Comparison of ENCODE assay signal across 1 cellular context in genomic region chr2:218389333-218390150, GRCh38.
TF ChIP-seq lines count a peak whose summit lies in the region.

No MANE protein-coding gene starts in this region.

TF ChIP-seq in HepG2, 621 proteins besides CTCF, POLR2A, EP300 and RAD21 (continued from another document and continues in another):
- TF ChIP-seq ZSCAN5A (CRISPR knock-in tag; IDR thresholded peaks at IDR 0.05; ENCODE audit: borderline replicate concordance) (no peak), ZNF263 (CRISPR knock-in tag; IDR thresholded peaks at IDR 0.05) (no peak; the same call in 1 of the 2 replicates), SIN3A (IDR thresholded peaks at IDR 0.05; ENCODE audit: borderline replicate concordance, low read depth, low read length) (no peak), BRCA1 (CRISPR knock-in tag; IDR thresholded peaks at IDR 0.05) (no peak), ZNF878 (CRISPR knock-in tag; IDR thresholded peaks at IDR 0.05) (no peak), ZNF318 (CRISPR knock-in tag; IDR thresholded peaks at IDR 0.05) (no peak), SIX4 (CRISPR knock-in tag; IDR thresholded peaks at IDR 0.05) (no peak), KAT2B (IDR thresholded peaks at IDR 0.05; ENCODE audit: borderline replicate concordance, low read depth, low read length) (no peak), ZFP1 (CRISPR knock-in tag; IDR thresholded peaks at IDR 0.05) (no peak), NR2C2 (CRISPR knock-in tag; IDR thresholded peaks at IDR 0.05; ENCODE audit: borderline replicate concordance) (no peak), KLF12 (CRISPR knock-in tag; IDR thresholded peaks at IDR 0.05; ENCODE audit: borderline replicate concordance) (no peak), CREB3 (CRISPR knock-in tag; IDR thresholded peaks at IDR 0.05) (no peak), AKAP8 (CRISPR knock-in tag; IDR thresholded peaks at IDR 0.05) (no peak), ZNF468 (CRISPR knock-in tag; IDR thresholded peaks at IDR 0.05) (no peak), PRPF4 (IDR thresholded peaks at IDR 0.05; ENCODE audit: low read depth, low read length, poor library complexity, severe bottlenecking) (no peak), IRF1 (CRISPR knock-in tag; IDR thresholded peaks at IDR 0.05; ENCODE audit: low read depth) (no peak), TARDBP (CRISPR knock-in tag; IDR thresholded peaks at IDR 0.05) (no peak), ZNF850 (CRISPR knock-in tag; conservative IDR thresholded peaks at IDR 0.05) (0 out of 2 replicates have a peak, but pooled peaks have one; percentile 51), NFE2 (CRISPR knock-in tag; IDR thresholded peaks at IDR 0.05) (no peak), RXRA (CRISPR knock-in tag; IDR thresholded peaks at IDR 0.05) (peak; percentile 32; the same call in 1 of the 2 replicates), CBFB (CRISPR knock-in tag; IDR thresholded peaks at IDR 0.05) (no peak), DPF2 (CRISPR knock-in tag; IDR thresholded peaks at IDR 0.05; ENCODE audit: borderline replicate concordance, low read depth) (no peak), ZFP36L2 (CRISPR knock-in tag; IDR thresholded peaks at IDR 0.05) (no peak), POGZ (CRISPR knock-in tag; IDR thresholded peaks at IDR 0.05) (no peak), ZNF597 (CRISPR knock-in tag; IDR thresholded peaks at IDR 0.05) (no peak), PAX8 (CRISPR knock-in tag; IDR thresholded peaks at IDR 0.05; ENCODE audit: borderline replicate concordance) (no peak), CBX2 (IDR thresholded peaks at IDR 0.05; ENCODE audit: low read depth, low read length) (no peak), CBX2 (CRISPR knock-in tag; IDR thresholded peaks at IDR 0.05; ENCODE audit: low read depth) (no peak), GTF2F1 (IDR thresholded peaks at IDR 0.05; ENCODE audit: low read length) (no peak)
- TF ChIP-seq, protein P1, sequence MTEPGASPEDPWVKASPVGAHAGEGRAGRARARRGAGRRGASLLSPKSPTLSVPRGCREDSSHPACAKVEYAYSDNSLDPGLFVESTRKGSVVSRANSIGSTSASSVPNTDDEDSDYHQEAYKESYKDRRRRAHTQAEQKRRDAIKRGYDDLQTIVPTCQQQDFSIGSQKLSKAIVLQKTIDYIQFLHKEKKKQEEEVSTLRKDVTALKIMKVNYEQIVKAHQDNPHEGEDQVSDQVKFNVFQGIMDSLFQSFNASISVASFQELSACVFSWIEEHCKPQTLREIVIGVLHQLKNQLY (CRISPR knock-in tag; IDR thresholded peaks at IDR 0.05): no peak; the same call in 1 of the 2 replicates
- TF ChIP-seq, protein P2, sequence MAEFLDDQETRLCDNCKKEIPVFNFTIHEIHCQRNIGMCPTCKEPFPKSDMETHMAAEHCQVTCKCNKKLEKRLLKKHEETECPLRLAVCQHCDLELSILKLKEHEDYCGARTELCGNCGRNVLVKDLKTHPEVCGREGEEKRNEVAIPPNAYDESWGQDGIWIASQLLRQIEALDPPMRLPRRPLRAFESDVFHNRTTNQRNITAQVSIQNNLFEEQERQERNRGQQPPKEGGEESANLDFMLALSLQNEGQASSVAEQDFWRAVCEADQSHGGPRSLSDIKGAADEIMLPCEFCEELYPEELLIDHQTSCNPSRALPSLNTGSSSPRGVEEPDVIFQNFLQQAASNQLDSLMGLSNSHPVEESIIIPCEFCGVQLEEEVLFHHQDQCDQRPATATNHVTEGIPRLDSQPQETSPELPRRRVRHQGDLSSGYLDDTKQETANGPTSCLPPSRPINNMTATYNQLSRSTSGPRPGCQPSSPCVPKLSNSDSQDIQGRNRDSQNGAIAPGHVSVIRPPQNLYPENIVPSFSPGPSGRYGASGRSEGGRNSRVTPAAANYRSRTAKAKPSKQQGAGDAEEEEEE (CRISPR knock-in tag; IDR thresholded peaks at IDR 0.05; ENCODE audit: borderline replicate concordance): no peak
- TF ChIP-seq, protein P3, sequence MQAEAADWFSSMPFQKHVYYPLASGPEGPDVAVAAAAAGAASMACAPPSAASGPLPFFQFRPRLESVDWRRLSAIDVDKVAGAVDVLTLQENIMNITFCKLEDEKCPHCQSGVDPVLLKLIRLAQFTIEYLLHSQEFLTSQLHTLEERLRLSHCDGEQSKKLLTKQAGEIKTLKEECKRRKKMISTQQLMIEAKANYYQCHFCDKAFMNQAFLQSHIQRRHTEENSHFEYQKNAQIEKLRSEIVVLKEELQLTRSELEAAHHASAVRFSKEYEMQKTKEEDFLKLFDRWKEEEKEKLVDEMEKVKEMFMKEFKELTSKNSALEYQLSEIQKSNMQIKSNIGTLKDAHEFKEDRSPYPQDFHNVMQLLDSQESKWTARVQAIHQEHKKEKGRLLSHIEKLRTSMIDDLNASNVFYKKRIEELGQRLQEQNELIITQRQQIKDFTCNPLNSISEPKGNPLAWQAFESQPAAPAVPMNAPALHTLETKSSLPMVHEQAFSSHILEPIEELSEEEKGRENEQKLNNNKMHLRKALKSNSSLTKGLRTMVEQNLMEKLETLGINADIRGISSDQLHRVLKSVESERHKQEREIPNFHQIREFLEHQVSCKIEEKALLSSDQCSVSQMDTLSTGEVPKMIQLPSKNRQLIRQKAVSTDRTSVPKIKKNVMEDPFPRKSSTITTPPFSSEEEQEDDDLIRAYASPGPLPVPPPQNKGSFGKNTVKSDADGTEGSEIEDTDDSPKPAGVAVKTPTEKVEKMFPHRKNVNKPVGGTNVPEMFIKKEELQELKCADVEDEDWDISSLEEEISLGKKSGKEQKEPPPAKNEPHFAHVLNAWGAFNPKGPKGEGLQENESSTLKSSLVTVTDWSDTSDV (CRISPR knock-in tag; IDR thresholded peaks at IDR 0.05): no peak
- TF ChIP-seq, protein P4, sequence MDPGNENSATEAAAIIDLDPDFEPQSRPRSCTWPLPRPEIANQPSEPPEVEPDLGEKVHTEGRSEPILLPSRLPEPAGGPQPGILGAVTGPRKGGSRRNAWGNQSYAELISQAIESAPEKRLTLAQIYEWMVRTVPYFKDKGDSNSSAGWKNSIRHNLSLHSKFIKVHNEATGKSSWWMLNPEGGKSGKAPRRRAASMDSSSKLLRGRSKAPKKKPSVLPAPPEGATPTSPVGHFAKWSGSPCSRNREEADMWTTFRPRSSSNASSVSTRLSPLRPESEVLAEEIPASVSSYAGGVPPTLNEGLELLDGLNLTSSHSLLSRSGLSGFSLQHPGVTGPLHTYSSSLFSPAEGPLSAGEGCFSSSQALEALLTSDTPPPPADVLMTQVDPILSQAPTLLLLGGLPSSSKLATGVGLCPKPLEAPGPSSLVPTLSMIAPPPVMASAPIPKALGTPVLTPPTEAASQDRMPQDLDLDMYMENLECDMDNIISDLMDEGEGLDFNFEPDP (CRISPR knock-in tag; conservative IDR thresholded peaks at IDR 0.05): no peak
- TF ChIP-seq, protein P5, sequence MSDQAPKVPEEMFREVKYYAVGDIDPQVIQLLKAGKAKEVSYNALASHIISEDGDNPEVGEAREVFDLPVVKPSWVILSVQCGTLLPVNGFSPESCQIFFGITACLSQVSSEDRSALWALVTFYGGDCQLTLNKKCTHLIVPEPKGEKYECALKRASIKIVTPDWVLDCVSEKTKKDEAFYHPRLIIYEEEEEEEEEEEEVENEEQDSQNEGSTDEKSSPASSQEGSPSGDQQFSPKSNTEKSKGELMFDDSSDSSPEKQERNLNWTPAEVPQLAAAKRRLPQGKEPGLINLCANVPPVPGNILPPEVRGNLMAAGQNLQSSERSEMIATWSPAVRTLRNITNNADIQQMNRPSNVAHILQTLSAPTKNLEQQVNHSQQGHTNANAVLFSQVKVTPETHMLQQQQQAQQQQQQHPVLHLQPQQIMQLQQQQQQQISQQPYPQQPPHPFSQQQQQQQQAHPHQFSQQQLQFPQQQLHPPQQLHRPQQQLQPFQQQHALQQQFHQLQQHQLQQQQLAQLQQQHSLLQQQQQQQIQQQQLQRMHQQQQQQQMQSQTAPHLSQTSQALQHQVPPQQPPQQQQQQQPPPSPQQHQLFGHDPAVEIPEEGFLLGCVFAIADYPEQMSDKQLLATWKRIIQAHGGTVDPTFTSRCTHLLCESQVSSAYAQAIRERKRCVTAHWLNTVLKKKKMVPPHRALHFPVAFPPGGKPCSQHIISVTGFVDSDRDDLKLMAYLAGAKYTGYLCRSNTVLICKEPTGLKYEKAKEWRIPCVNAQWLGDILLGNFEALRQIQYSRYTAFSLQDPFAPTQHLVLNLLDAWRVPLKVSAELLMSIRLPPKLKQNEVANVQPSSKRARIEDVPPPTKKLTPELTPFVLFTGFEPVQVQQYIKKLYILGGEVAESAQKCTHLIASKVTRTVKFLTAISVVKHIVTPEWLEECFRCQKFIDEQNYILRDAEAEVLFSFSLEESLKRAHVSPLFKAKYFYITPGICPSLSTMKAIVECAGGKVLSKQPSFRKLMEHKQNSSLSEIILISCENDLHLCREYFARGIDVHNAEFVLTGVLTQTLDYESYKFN (CRISPR knock-in tag; conservative IDR thresholded peaks at IDR 0.05): peak; percentile 78
